Comparison of ENCODE assay signal across 1 cellular context in the genomic region with DNA sequence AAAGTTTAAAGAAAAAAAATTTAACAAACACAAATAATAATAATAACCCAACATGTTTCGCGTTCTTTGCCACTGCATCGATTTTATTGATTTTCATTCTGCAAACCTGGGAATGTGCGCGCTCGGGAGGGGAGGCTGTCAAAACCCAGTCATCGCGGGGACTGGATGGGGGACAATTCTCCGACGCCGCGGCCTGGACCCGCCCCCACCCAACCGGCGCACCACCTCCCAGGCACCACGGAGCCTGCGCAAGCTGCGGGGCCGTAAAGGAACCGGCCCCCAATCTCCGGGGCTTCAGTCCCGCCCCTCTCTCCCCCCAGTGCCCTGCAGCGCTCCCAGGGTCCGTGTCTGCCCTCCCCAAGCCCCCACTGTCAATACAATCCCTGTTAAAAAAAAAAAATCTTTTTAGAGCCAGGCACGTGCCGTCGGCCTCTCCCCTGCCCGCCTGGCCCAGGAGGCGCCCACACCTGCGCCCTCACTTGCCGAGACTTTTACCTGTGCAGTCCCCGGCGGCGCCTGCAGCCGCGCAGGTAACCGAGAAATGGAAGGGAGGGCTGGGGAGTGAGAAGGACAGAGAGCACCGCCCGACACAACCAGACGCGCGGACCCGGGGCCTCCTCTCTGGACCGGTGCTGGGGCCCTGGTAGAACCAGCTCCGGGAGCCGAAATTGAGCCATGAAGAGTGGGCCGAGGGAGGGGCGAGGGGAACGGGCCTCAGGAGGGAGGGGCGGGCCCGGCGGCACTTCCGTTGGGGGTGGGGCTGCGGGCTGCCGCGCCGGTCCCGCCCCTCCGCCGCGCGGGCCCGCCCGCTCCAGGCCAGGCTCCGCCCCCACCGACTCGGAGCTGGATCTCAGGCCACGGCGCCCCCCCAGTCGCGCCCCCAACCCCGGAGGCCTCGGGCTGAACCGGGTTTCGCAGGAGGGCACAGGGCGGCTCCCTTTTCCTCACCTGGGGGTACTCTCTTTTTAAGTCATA.
TF ChIP-seq lines count a peak whose summit lies in the region.

No MANE protein-coding gene starts in this region.

TF ChIP-seq in HepG2, 621 proteins besides CTCF, POLR2A, EP300 and RAD21 (continued from another document and continues in another):
- TF ChIP-seq, protein P1, sequence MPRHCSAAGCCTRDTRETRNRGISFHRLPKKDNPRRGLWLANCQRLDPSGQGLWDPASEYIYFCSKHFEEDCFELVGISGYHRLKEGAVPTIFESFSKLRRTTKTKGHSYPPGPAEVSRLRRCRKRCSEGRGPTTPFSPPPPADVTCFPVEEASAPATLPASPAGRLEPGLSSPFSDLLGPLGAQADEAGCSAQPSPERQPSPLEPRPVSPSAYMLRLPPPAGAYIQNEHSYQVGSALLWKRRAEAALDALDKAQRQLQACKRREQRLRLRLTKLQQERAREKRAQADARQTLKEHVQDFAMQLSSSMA (CRISPR knock-in tag; IDR thresholded peaks at IDR 0.05): no peak
- TF ChIP-seq TMF1 (CRISPR knock-in tag; IDR thresholded peaks at IDR 0.05; ENCODE audit: low read depth) (peak; percentile 50; the same call in 1 of the 2 replicates), ZNF431 (CRISPR knock-in tag; IDR thresholded peaks at IDR 0.05; ENCODE audit: borderline replicate concordance, low read depth) (no peak), KAT8 (CRISPR knock-in tag; IDR thresholded peaks at IDR 0.05) (no peak), TEAD2 (CRISPR knock-in tag; IDR thresholded peaks at IDR 0.05) (no peak), ZNF253 (CRISPR knock-in tag; IDR thresholded peaks at IDR 0.05; ENCODE audit: borderline replicate concordance) (no peak), NFRKB (IDR thresholded peaks at IDR 0.05) (no peak), ZNF225 (CRISPR knock-in tag; IDR thresholded peaks at IDR 0.05) (no peak), GATA4 (IDR thresholded peaks at IDR 0.05; ENCODE audit: borderline replicate concordance, low read depth) (no peak), ZNF274 (CRISPR knock-in tag; IDR thresholded peaks at IDR 0.05) (no peak), MTF1 (CRISPR knock-in tag; IDR thresholded peaks at IDR 0.05) (no peak), NFE2L1 (CRISPR knock-in tag; IDR thresholded peaks at IDR 0.05; ENCODE audit: borderline replicate concordance) (no peak), JARID2 (CRISPR knock-in tag; IDR thresholded peaks at IDR 0.05; ENCODE audit: insufficient replicate concordance) (no peak), TGIF2 (CRISPR knock-in tag; IDR thresholded peaks at IDR 0.05) (peak; percentile 49; the same call in 1 of the 2 replicates), SNRNP70 (IDR thresholded peaks at IDR 0.05; ENCODE audit: low read depth, low read length) (no peak), ONECUT2 (CRISPR knock-in tag; IDR thresholded peaks at IDR 0.05) (peak; percentile 94)
- TF ChIP-seq, protein P2, sequence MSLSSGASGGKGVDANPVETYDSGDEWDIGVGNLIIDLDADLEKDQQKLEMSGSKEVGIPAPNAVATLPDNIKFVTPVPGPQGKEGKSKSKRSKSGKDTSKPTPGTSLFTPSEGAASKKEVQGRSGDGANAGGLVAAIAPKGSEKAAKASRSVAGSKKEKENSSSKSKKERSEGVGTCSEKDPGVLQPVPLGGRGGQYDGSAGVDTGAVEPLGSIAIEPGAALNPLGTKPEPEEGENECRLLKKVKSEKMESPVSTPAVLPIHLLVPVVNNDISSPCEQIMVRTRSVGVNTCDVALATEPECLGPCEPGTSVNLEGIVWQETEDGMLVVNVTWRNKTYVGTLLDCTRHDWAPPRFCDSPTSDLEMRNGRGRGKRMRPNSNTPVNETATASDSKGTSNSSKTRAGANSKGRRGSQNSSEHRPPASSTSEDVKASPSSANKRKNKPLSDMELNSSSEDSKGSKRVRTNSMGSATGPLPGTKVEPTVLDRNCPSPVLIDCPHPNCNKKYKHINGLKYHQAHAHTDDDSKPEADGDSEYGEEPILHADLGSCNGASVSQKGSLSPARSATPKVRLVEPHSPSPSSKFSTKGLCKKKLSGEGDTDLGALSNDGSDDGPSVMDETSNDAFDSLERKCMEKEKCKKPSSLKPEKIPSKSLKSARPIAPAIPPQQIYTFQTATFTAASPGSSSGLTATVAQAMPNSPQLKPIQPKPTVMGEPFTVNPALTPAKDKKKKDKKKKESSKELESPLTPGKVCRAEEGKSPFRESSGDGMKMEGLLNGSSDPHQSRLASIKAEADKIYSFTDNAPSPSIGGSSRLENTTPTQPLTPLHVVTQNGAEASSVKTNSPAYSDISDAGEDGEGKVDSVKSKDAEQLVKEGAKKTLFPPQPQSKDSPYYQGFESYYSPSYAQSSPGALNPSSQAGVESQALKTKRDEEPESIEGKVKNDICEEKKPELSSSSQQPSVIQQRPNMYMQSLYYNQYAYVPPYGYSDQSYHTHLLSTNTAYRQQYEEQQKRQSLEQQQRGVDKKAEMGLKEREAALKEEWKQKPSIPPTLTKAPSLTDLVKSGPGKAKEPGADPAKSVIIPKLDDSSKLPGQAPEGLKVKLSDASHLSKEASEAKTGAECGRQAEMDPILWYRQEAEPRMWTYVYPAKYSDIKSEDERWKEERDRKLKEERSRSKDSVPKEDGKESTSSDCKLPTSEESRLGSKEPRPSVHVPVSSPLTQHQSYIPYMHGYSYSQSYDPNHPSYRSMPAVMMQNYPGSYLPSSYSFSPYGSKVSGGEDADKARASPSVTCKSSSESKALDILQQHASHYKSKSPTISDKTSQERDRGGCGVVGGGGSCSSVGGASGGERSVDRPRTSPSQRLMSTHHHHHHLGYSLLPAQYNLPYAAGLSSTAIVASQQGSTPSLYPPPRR (CRISPR knock-in tag; IDR thresholded peaks at IDR 0.05; ENCODE audit: borderline replicate concordance): no peak
- TF ChIP-seq, protein P3, sequence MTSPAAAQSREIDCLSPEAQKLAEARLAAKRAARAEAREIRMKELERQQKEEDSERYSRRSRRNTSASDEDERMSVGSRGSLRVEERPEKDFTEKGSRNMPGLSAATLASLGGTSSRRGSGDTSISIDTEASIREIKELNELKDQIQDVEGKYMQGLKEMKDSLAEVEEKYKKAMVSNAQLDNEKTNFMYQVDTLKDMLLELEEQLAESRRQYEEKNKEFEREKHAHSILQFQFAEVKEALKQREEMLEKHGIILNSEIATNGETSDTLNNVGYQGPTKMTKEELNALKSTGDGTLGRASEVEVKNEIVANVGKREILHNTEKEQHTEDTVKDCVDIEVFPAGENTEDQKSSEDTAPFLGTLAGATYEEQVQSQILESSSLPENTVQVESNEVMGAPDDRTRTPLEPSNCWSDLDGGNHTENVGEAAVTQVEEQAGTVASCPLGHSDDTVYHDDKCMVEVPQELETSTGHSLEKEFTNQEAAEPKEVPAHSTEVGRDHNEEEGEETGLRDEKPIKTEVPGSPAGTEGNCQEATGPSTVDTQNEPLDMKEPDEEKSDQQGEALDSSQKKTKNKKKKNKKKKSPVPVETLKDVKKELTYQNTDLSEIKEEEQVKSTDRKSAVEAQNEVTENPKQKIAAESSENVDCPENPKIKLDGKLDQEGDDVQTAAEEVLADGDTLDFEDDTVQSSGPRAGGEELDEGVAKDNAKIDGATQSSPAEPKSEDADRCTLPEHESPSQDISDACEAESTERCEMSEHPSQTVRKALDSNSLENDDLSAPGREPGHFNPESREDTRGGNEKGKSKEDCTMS (CRISPR knock-in tag; conservative IDR thresholded peaks at IDR 0.05): no peak
- TF ChIP-seq, protein P4, sequence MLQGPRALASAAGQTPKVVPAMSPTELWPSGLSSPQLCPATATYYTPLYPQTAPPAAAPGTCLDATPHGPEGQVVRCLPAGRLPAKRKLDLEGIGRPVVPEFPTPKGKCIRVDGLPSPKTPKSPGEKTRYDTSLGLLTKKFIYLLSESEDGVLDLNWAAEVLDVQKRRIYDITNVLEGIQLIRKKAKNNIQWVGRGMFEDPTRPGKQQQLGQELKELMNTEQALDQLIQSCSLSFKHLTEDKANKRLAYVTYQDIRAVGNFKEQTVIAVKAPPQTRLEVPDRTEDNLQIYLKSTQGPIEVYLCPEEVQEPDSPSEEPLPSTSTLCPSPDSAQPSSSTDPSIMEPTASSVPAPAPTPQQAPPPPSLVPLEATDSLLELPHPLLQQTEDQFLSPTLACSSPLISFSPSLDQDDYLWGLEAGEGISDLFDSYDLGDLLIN (CRISPR knock-in tag; IDR thresholded peaks at IDR 0.05; ENCODE audit: borderline replicate concordance): no peak
- TF ChIP-seq, protein P5, sequence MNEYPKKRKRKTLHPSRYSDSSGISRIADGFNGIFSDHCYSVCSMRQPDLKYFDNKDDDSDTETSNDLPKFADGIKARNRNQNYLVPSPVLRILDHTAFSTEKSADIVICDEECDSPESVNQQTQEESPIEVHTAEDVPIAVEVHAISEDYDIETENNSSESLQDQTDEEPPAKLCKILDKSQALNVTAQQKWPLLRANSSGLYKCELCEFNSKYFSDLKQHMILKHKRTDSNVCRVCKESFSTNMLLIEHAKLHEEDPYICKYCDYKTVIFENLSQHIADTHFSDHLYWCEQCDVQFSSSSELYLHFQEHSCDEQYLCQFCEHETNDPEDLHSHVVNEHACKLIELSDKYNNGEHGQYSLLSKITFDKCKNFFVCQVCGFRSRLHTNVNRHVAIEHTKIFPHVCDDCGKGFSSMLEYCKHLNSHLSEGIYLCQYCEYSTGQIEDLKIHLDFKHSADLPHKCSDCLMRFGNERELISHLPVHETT (CRISPR knock-in tag; conservative IDR thresholded peaks at IDR 0.05): no peak
- TF ChIP-seq, protein P6, sequence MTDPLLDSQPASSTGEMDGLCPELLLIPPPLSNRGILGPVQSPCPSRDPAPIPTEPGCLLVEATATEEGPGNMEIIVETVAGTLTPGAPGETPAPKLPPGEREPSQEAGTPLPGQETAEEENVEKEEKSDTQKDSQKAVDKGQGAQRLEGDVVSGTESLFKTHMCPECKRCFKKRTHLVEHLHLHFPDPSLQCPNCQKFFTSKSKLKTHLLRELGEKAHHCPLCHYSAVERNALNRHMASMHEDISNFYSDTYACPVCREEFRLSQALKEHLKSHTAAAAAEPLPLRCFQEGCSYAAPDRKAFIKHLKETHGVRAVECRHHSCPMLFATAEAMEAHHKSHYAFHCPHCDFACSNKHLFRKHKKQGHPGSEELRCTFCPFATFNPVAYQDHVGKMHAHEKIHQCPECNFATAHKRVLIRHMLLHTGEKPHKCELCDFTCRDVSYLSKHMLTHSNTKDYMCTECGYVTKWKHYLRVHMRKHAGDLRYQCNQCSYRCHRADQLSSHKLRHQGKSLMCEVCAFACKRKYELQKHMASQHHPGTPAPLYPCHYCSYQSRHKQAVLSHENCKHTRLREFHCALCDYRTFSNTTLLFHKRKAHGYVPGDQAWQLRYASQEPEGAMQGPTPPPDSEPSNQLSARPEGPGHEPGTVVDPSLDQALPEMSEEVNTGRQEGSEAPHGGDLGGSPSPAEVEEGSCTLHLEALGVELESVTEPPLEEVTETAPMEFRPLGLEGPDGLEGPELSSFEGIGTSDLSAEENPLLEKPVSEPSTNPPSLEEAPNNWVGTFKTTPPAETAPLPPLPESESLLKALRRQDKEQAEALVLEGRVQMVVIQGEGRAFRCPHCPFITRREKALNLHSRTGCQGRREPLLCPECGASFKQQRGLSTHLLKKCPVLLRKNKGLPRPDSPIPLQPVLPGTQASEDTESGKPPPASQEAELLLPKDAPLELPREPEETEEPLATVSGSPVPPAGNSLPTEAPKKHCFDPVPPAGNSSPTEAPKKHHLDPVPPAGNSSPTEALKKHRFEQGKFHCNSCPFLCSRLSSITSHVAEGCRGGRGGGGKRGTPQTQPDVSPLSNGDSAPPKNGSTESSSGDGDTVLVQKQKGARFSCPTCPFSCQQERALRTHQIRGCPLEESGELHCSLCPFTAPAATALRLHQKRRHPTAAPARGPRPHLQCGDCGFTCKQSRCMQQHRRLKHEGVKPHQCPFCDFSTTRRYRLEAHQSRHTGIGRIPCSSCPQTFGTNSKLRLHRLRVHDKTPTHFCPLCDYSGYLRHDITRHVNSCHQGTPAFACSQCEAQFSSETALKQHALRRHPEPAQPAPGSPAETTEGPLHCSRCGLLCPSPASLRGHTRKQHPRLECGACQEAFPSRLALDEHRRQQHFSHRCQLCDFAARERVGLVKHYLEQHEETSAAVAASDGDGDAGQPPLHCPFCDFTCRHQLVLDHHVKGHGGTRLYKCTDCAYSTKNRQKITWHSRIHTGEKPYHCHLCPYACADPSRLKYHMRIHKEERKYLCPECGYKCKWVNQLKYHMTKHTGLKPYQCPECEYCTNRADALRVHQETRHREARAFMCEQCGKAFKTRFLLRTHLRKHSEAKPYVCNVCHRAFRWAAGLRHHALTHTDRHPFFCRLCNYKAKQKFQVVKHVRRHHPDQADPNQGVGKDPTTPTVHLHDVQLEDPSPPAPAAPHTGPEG (CRISPR knock-in tag; IDR thresholded peaks at IDR 0.05): peak; percentile 42; the same call in 1 of the 2 replicates
- TF ChIP-seq, protein P7, sequence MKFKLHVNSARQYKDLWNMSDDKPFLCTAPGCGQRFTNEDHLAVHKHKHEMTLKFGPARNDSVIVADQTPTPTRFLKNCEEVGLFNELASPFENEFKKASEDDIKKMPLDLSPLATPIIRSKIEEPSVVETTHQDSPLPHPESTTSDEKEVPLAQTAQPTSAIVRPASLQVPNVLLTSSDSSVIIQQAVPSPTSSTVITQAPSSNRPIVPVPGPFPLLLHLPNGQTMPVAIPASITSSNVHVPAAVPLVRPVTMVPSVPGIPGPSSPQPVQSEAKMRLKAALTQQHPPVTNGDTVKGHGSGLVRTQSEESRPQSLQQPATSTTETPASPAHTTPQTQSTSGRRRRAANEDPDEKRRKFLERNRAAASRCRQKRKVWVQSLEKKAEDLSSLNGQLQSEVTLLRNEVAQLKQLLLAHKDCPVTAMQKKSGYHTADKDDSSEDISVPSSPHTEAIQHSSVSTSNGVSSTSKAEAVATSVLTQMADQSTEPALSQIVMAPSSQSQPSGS (CRISPR knock-in tag; IDR thresholded peaks at IDR 0.05): no peak
- TF ChIP-seq, protein P8, sequence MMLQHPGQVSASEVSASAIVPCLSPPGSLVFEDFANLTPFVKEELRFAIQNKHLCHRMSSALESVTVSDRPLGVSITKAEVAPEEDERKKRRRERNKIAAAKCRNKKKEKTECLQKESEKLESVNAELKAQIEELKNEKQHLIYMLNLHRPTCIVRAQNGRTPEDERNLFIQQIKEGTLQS (CRISPR knock-in tag; IDR thresholded peaks at IDR 0.05): no peak
- TF ChIP-seq, protein P9, sequence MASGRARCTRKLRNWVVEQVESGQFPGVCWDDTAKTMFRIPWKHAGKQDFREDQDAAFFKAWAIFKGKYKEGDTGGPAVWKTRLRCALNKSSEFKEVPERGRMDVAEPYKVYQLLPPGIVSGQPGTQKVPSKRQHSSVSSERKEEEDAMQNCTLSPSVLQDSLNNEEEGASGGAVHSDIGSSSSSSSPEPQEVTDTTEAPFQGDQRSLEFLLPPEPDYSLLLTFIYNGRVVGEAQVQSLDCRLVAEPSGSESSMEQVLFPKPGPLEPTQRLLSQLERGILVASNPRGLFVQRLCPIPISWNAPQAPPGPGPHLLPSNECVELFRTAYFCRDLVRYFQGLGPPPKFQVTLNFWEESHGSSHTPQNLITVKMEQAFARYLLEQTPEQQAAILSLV (CRISPR knock-in tag; IDR thresholded peaks at IDR 0.05; ENCODE audit: borderline replicate concordance): no peak
